Comparison of ENCODE assay signal across 8 cellular contexts in the genomic region with DNA sequence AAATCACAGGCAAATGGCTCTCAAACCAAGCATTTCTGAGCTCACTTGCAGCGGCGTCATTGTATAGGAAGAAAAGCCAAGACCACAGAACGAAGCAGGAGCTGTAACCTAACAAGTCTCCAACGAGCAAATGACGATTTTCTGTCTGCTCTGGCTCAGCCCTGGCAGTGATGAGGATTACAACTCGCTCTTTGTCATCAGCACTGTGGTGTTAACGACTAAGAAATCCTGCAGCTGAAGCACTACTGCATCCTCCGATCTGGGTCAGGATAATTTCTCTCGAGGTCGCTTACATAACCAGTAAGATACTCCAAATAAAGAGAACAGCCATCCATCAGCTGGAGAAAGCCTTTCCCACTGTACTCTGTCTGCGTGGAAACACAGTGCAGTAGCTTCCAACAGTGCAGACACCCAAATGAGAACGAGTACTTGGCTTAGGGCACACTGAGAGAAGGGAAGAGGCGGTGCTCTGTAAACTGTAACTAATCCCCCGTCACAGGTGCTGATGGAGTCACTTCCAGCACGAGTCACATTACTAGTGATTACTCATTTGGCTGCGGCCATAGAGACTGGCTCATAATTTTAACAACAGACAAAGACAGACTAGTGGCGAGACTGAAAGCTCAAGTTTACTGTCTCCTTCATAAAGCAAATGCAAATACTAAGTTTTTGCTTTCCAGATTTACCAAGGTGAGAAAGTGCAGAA.
DNase-seq lines count a peak whose midpoint lies in the region; ATAC-seq and TF ChIP-seq lines count a peak whose summit lies in the region.

No MANE protein-coding gene starts in this region.

- H2AFZ ChIP-seq in Karpas-422 (ENCODE audit: low read length) (no peak overlapping the region), neural progenitor cell (replicated peaks) (no peak overlapping the region)

- peaks cover 38% of the 10 kb centered on the region for H3F3A ChIP-seq in neural progenitor cell (ENCODE audit: low read depth)

- peak overlapping the region; percentile 80 for H3K9ac ChIP-seq in Karpas-422 (ENCODE audit: low read length)
- peak overlapping the region; percentile 73 for H3K9ac ChIP-seq in neural progenitor cell

- H3K27ac Mint-ChIP-seq in neural progenitor cell, result peak overlapping the region; percentile 99

- H3K36me3 Mint-ChIP-seq in neural progenitor cell, result no peaks in the 10 kb centered on the region

- peaks cover 17% of the 10 kb centered on the region for H3K4me1 Mint-ChIP-seq in neural progenitor cell

- H3K27ac ChIP-seq in Karpas-422 (ENCODE audit: low read length), result peak overlapping the region; percentile 99
- peak overlapping the region; percentile 95 for H3K27ac ChIP-seq in neural progenitor cell

- H3K27me3 Mint-ChIP-seq in neural progenitor cell (ENCODE audit: insufficient read depth, low read depth), result no peaks in the 10 kb centered on the region

- H4K20me1 ChIP-seq in Karpas-422 (ENCODE audit: insufficient read depth, low read depth, low read length), result no peaks in the 10 kb centered on the region
- peaks cover 20% of the 10 kb centered on the region for H4K20me1 ChIP-seq in neural progenitor cell (ENCODE audit: low read depth)

- H3K4me1 ChIP-seq in Karpas-422 (ENCODE audit: low read length) (peaks cover 63% of the 10 kb centered on the region), neural progenitor cell (peaks cover 25% of the 10 kb centered on the region)

- H3K4me2 ChIP-seq in Karpas-422 (ENCODE audit: low read depth, low read length, poor library complexity, severe bottlenecking) (peak overlapping the region; percentile 86), neural progenitor cell (peak overlapping the region; percentile 86)

- H3K4me3 Mint-ChIP-seq in neural progenitor cell, result peak overlapping the region; percentile 98

- H3K36me3 ChIP-seq in Karpas-422 (ENCODE audit: insufficient read depth, low read length) (no peaks in the 10 kb centered on the region), neural progenitor cell (no peaks in the 10 kb centered on the region)

- H3K79me2 ChIP-seq in Karpas-422 (ENCODE audit: low read length), result peaks cover 48% of the 10 kb centered on the region
- H3K79me2 ChIP-seq in neural progenitor cell (ENCODE audit: low read depth), result peaks cover 90% of the 10 kb centered on the region

- peak; percentile 94 for ATAC-seq in GM21825 (IDR thresholded peaks at IDR 0.05; ENCODE audit: unreplicated experiment)

- DNase-seq in EL (peak; percentile 96), Karpas-422 (peak; percentile 97), RPMI7951 (ENCODE audit: low read depth) (peak; percentile 96), foreskin fibroblast (peak; percentile 95 to 97), neural progenitor cell (ENCODE audit: low spot score) (peak; percentile 89), stromal cell of bone marrow (ENCODE audit: low read depth) (peak; percentile 98)
- peak; percentile 63 for DNase-seq in activated effector memory CD4-positive, alpha-beta T cell treated with Interleukin-2 at 50 U/mL for 16 hours

- no peaks in the 10 kb centered on the region for H3K9me3 ChIP-seq in Karpas-422 (ENCODE audit: low read length)
- H3K9me3 ChIP-seq in neural progenitor cell (ENCODE audit: low read depth), result no peaks in the 10 kb centered on the region

- no peaks in the 10 kb centered on the region for H3K9me3 Mint-ChIP-seq in neural progenitor cell

- H3K27me3 ChIP-seq in Karpas-422 (ENCODE audit: low read length) (no peaks in the 10 kb centered on the region), neural progenitor cell (no peaks in the 10 kb centered on the region)

- TF ChIP-seq CTCF in foreskin fibroblast (IDR thresholded peaks at IDR 0.05; ENCODE audit: low read depth, low read length) (no peak), neural progenitor cell (IDR thresholded peaks at IDR 0.05) (no peak)

- peak overlapping the region; percentile 83 for H3K4me3 ChIP-seq in Karpas-422 (ENCODE audit: low read length)
- peak overlapping the region; percentile 72 to 83 for H3K4me3 ChIP-seq in foreskin fibroblast (ENCODE audit: low read depth in 1 of 2, low read length in 2 of 2)
- peak overlapping the region; percentile 68 for H3K4me3 ChIP-seq in neural progenitor cell

- no peaks in the 10 kb centered on the region for H3K9me2 ChIP-seq in Karpas-422 (replicated peaks; ENCODE audit: insufficient read depth, low read length)

Comparison
In these comparisons a context has a peak if more than half of its experiments do, and no peak if none do; other contexts are left out.
1. Peak in every context shown above with its lines: DNase-seq, ATAC-seq, H3K4me3 ChIP-seq and H3K27ac ChIP-seq.